In genomic region chr11:77106321-77106720, GRCh38 we compare ENCODE assay signal across 22 cellular contexts. TPM values are rescaled to one million over a fixed set of nuclear protein-coding genes. Genes with fewer than 3 reads are reported as not detected.
DNase-seq lines count a peak whose midpoint lies in the region; ATAC-seq, FAIRE-seq and TF ChIP-seq lines count a peak whose summit lies in the region.
"Had no signal": no experiment of that assay in that cellular context is flagged by ENCODE, and none has a peak within 500 bp of the region (broad histone marks: within the 10 kb centered on the region; RNA-seq: fewer than 3 reads in every experiment).

No MANE protein-coding gene starts in this region.

- FAIRE-seq in RCC 7860 (lab: Jason Lieb, UNC): peak; percentile 45
- FAIRE-seq: GM12878, islet of Langerhans had no signal

- no peaks in the 10 kb centered on the region for H3K9me3 ChIP-seq in transverse colon
- H3K9me3 ChIP-seq: heart left ventricle had no signal

- intact Hi-C loops in Right ventricle myocardium inferior (cut with DNase I) (no loop called here), left ventricle myocardium superior (cut with micrococcal nuclease) (no loop called here), transverse colon (cut with DNase I; ENCODE audit: low total_unique reads) (no loop called here)

- no peak overlapping the region for H3K4me3 ChIP-seq in transverse colon
- H3K4me3 ChIP-seq: GM12878, heart left ventricle had no signal

- TF ChIP-seq CTCF in transverse colon (IDR thresholded peaks at IDR 0.05): no peak

- no peaks in the 10 kb centered on the region for H3K36me3 ChIP-seq in transverse colon
- H3K36me3 ChIP-seq: heart left ventricle had no signal

- in situ Hi-C loops in transverse colon (cut with MboI; ENCODE audit: low pct_ligation_motif_present in 1 of 4, low pct_unique_long_range_greater_than_20kb in 1 of 4, low sequenced_read_pairs in 3 of 4): no loop called here

- ATAC-seq in Right ventricle myocardium inferior (no peak), left ventricle myocardium superior (no peak), HG03280 (IDR thresholded peaks at IDR 0.05; ENCODE audit: unreplicated experiment) (no peak), HG03175 (IDR thresholded peaks at IDR 0.05; ENCODE audit: unreplicated experiment) (no peak)
- ATAC-seq: activated naive CD8-positive, alpha-beta T cell treated with anti-CD3 and anti-CD28 coated beads, Interleukin-2, amount 50 U/mL, for 24 hours; effector memory CD8-positive, alpha-beta T cell; GM12878; heart left ventricle had no signal

- no peaks in the 10 kb centered on the region for H3K27me3 ChIP-seq in transverse colon
- H3K27me3 ChIP-seq: heart left ventricle had no signal

- H3K4me1 ChIP-seq in transverse colon: peaks cover 20 to 54% (median 40%) of the 10 kb centered on the region in 4 donors

- TF ChIP-seq EP300 in transverse colon (IDR thresholded peaks at IDR 0.05; ENCODE audit: low read depth): no peak

- DNase-seq in Right ventricle myocardium inferior (ENCODE audit: missing footprints) (peak; percentile 35), left ventricle myocardium superior (no peak), RCC 7860 (ENCODE audit: low spot score) (peak; percentile 18), inferior parietal cortex (ENCODE audit: extremely low spot score) (peak; percentile 10), transverse colon (peak; percentile 54), NCI-H2081 treated with DMSO at 0.1 percent for 48 hours (lab: John Stamatoyannopoulos, UW) (no peak)
- DNase-seq: activated naive CD8-positive, alpha-beta T cell treated with anti-CD3 and anti-CD28 coated beads, Interleukin-2, amount 50 U/mL, for 24 hours; Calu3; central memory CD4-positive, alpha-beta T cell; effector memory CD8-positive, alpha-beta T cell; GDM1; heart left ventricle; NCI-H1092 treated with DMSO at 0.1 percent for 48 hours; SHP77 treated with DMSO at 0.1 percent for 48 hours; stimulated activated naive CD4-positive, alpha-beta T cell treated with Interleukin-2 at 50 U/mL for 16 hours; T-helper 2 cell had no signal

- peak overlapping the region; percentile 23 to 41 (median 32) for H3K27ac ChIP-seq in transverse colon
- H3K27ac ChIP-seq: heart left ventricle had no signal

- 44 to 77% methylated on average over 3 to 7 of the region's 7 CpGs for WGBS in transverse colon (ENCODE audit: low coverage in 1 of 2), 2 donors

- TF ChIP-seq POLR2A in transverse colon (IDR thresholded peaks at IDR 0.05): no peak

RNA-seq across cellular contexts. Expression of gene OMP, which starts 3.7 kb away (rescaled TPM):
- total RNA-seq in Right ventricle myocardium inferior (not detected), left ventricle myocardium superior (not detected), transverse colon (100 to 1,000 TPM in 1 of 4 donors, 10 to 100 TPM in 3; 16.0 to 126 (median 49.4) TPM)
- total RNA-seq: activated CD8-positive, alpha-beta memory T cell treated with anti-CD3 and anti-CD28 coated beads for 36 hours; GM12878; heart left ventricle; neural crest cell had no signal

RNA-seq across cellular contexts. Expression of gene MYO7A, which starts 21.7 kb away (rescaled TPM):
- total RNA-seq in Right ventricle myocardium inferior: 7.0 TPM
- 4.6 TPM for total RNA-seq in left ventricle myocardium superior
- total RNA-seq in transverse colon: 10 to 100 TPM in 1 of 4 donors, 1 to 10 TPM in 3; 4.6 to 11.2 (median 5.5) TPM

RNA-seq across cellular contexts. Expression of gene CAPN5, which starts 39.5 kb away (rescaled TPM):
- total RNA-seq in Right ventricle myocardium inferior (3.7 TPM), left ventricle myocardium superior (2.5 TPM), transverse colon (100 to 1,000 TPM; 210 to 290 (median 214) TPM)

Comparison
In these comparisons a context has a peak if more than half of its experiments do, and no peak if none do; other contexts are left out.
1. DNase-seq: peak in Right ventricle myocardium inferior (single experiment), RCC 7860 (single experiment), inferior parietal cortex (single experiment) and transverse colon (single experiment); none in left ventricle myocardium superior (single experiment) and NCI-H2081 treated with DMSO at 0.1 percent for 48 hours (single experiment).
2. RNA of gene OMP, which starts 3.7 kb away (total RNA-seq): 16.0 to 126 TPM in transverse colon; not detected in Right ventricle myocardium inferior (single experiment) and not detected in left ventricle myocardium superior (single experiment); every median in the first group is over 10 times any median in the second.
3. RNA of gene CAPN5, which starts 39.5 kb away (total RNA-seq): 210 to 290 TPM in transverse colon; 3.7 TPM in Right ventricle myocardium inferior (single experiment) and 2.5 TPM in left ventricle myocardium superior (single experiment); every median in the first group is over 10 times any median in the second.